39 cellular contexts compared by ENCODE assay signal in genomic region chr2:68901561-68901960, GRCh38. TPM values are rescaled to one million over a fixed set of nuclear protein-coding genes. Genes with fewer than 3 reads are reported as not detected.
"Had no signal": no experiment of that assay in that cellular context is flagged by ENCODE, and none has a peak within 500 bp of the region (broad histone marks: within the 10 kb centered on the region; RNA-seq: fewer than 3 reads in every experiment).

No MANE protein-coding gene starts in this region.

- H3K4me1 ChIP-seq: ascending aorta had no signal

- H3K27ac ChIP-seq: ascending aorta, cardiac muscle cell, VCaP had no signal

- FAIRE-seq: TTC549 had no signal

- H3K36me3 Mint-ChIP-seq: brain had no signal

- H3K27me3 Mint-ChIP-seq: activated B cell treated with CpG ODN at 0.5 μM for 24 hours; activated CD4-positive, alpha-beta memory T cell treated with anti-CD3 and anti-CD28 coated beads for 36 hours; activated CD8-positive, alpha-beta T cell treated with anti-CD3 and anti-CD28 coated beads for 36 hours; activated naive CD4-positive, alpha-beta T cell treated with anti-CD3 and anti-CD28 coated beads, Interleukin-2, amount 50 U/mL, for 24 hours; activated naive CD8-positive, alpha-beta T cell; activated naive CD8-positive, alpha-beta T cell treated with anti-CD3 and anti-CD28 coated beads, Interleukin-2, amount 50 U/mL, for 24 hours; activated T-helper 17 cell treated with anti-CD3 and anti-CD28 coated beads, Interleukin-2, amount 50 U/mL, for 72 hours; central memory CD8-positive, alpha-beta T cell had no signal

- H3K4me1 Mint-ChIP-seq: activated CD4-positive, alpha-beta T cell treated with anti-CD3 and anti-CD28 coated beads, Interleukin-2, amount 10 ng/mL, durations not matched to agents 24 days and 14 days; activated naive CD4-positive, alpha-beta T cell treated with anti-CD3 and anti-CD28 coated beads, Interleukin-2, amount 50 U/mL, for 24 hours; activated naive CD8-positive, alpha-beta T cell treated with anti-CD3 and anti-CD28 coated beads, Interleukin-2, amount 10 ng/mL, durations not matched to agents 7 days and 5 days; brain had no signal

- H3K27ac Mint-ChIP-seq: activated B cell treated with CpG ODN at 0.5 μM for 24 hours; activated CD4-positive, alpha-beta memory T cell treated with anti-CD3 and anti-CD28 coated beads for 36 hours; activated CD4-positive, alpha-beta T cell treated with anti-CD3 and anti-CD28 coated beads, Interleukin-2, amount 10 ng/mL, durations not matched to agents 24 days and 14 days; activated CD8-positive, alpha-beta T cell treated with anti-CD3 and anti-CD28 coated beads for 36 hours; activated naive CD4-positive, alpha-beta T cell treated with anti-CD3 and anti-CD28 coated beads for 36 hours; activated naive CD4-positive, alpha-beta T cell treated with anti-CD3 and anti-CD28 coated beads, Interleukin-2, amount 50 U/mL, for 24 hours; activated naive CD8-positive, alpha-beta T cell; activated naive CD8-positive, alpha-beta T cell treated with anti-CD3 and anti-CD28 coated beads, Interleukin-2, amount 10 ng/mL, durations not matched to agents 7 days and 5 days; activated naive CD8-positive, alpha-beta T cell treated with anti-CD3 and anti-CD28 coated beads, Interleukin-2, amount 50 U/mL, for 24 hours; activated T-helper 1 cell treated with anti-CD3 and anti-CD28 coated beads, Interleukin-12 subunit alpha, Interleukin-12 subunit beta, Interleukin-2, Interleukin-4 antibody, amounts not matched to agents 30 ng/mL and 10 ng/mL and 1 ng/mL, durations not matched to agents 14 hours and 24 hours and 36 hours; activated T-helper 17 cell treated with anti-CD3 and anti-CD28 coated beads, Interleukin-2, amount 50 U/mL, for 72 hours; brain; T-helper 1 cell treated with Interleukin-12 subunit alpha and Interleukin-12 subunit beta and Interleukin-4 antibody, amounts not matched to agents 30 μg/mL and 1 μg/mL, for 36 hours; T-helper 2 cell treated with Interferon-gamma antibody and Interleukin-4, amounts not matched to agents 5 μg/mL and 100 μg/mL, for 36 hours had no signal

- H3K4me3 Mint-ChIP-seq: activated B cell treated with CpG ODN at 0.5 μM for 24 hours; activated CD4-positive, alpha-beta memory T cell treated with anti-CD3 and anti-CD28 coated beads for 36 hours; activated CD4-positive, alpha-beta T cell treated with anti-CD3 and anti-CD28 coated beads, Interleukin-2, amount 10 ng/mL, durations not matched to agents 24 days and 14 days; activated CD8-positive, alpha-beta T cell treated with anti-CD3 and anti-CD28 coated beads for 36 hours; activated naive CD4-positive, alpha-beta T cell treated with anti-CD3 and anti-CD28 coated beads for 36 hours; activated naive CD4-positive, alpha-beta T cell treated with anti-CD3 and anti-CD28 coated beads, Interleukin-2, amount 50 U/mL, for 24 hours; activated naive CD8-positive, alpha-beta T cell; activated naive CD8-positive, alpha-beta T cell treated with anti-CD3 and anti-CD28 coated beads, Interleukin-2, amount 10 ng/mL, durations not matched to agents 7 days and 5 days; activated naive CD8-positive, alpha-beta T cell treated with anti-CD3 and anti-CD28 coated beads, Interleukin-2, amount 50 U/mL, for 24 hours; activated T-cell treated with anti-CD3 and anti-CD28 coated beads, Interleukin-2, amount 50 U/mL, for 4 hours; activated T-cell treated with anti-CD3 and anti-CD28 coated beads, Interleukin-2, amount 50 U/mL, for 72 hours; activated T-helper 1 cell treated with anti-CD3 and anti-CD28 coated beads, Interleukin-12 subunit alpha, Interleukin-12 subunit beta, Interleukin-2, Interleukin-4 antibody, amounts not matched to agents 30 ng/mL and 10 ng/mL and 1 ng/mL, durations not matched to agents 14 hours and 24 hours and 36 hours; activated T-helper 17 cell treated with anti-CD3 and anti-CD28 coated beads, Interleukin-2, amount 50 U/mL, for 72 hours; brain; central memory CD8-positive, alpha-beta T cell; T-helper 1 cell treated with Interleukin-12 subunit alpha and Interleukin-12 subunit beta and Interleukin-4 antibody, amounts not matched to agents 30 μg/mL and 1 μg/mL, for 36 hours; T-helper 2 cell treated with Interferon-gamma antibody and Interleukin-4, amounts not matched to agents 5 μg/mL and 100 μg/mL, for 36 hours had no signal

- H3K36me3 ChIP-seq: ascending aorta, cardiac muscle cell had no signal

- H3K4me3 ChIP-seq: ascending aorta, cardiac muscle cell had no signal

- H3K27me3 ChIP-seq: ascending aorta had no signal

- DNase-seq: activated B cell treated with CpG ODN at 0.5 μM for 24 hours; activated CD4-positive, alpha-beta memory T cell treated with anti-CD3 and anti-CD28 coated beads for 36 hours; activated CD4-positive, alpha-beta T cell treated with anti-CD3 and anti-CD28 coated beads for 4 hours; activated CD4-positive, alpha-beta T cell treated with anti-CD3 and anti-CD28 coated beads, Interleukin-2, amount 50 U/mL, for 1 hour; activated CD4-positive, alpha-beta T cell treated with anti-CD3 and anti-CD28 coated beads, Interleukin-2, amount 50 U/mL, for 4 hours; activated CD4-positive, CD25-positive, alpha-beta regulatory T cell treated with anti-CD3 and anti-CD28 coated beads, Interleukin-2, amount 50 U/mL, for 72 hours; activated CD8-positive, alpha-beta memory T cell treated with anti-CD3 and anti-CD28 coated beads, Interleukin-2, amount 50 U/mL, for 4 hours; activated CD8-positive, alpha-beta T cell treated with anti-CD3 and anti-CD28 coated beads for 36 hours; activated effector memory CD4-positive, alpha-beta T cell treated with anti-CD3 and anti-CD28 coated beads, Interleukin-2, amount 50 U/mL, for 16 hours; activated gamma-delta T cell treated with Interleukin-2 at 50 U/mL for 16 hours; activated naive CD4-positive, alpha-beta T cell; activated naive CD8-positive, alpha-beta T cell treated with anti-CD3 and anti-CD28 coated beads, Interleukin-2, amount 10 ng/mL, durations not matched to agents 7 days and 5 days; activated naive CD8-positive, alpha-beta T cell treated with anti-CD3 and anti-CD28 coated beads, Interleukin-2, amount 50 U/mL, for 24 hours; activated T-cell treated with anti-CD3 and anti-CD28 coated beads for 4 hours; activated T-cell treated with anti-CD3 and anti-CD28 coated beads, Interleukin-2, amount 50 U/mL, for 1 hour; activated T-cell treated with anti-CD3 and anti-CD28 coated beads, Interleukin-2, amount 50 U/mL, for 4 hours; activated T-cell treated with anti-CD3 and anti-CD28 coated beads, Interleukin-2, amount 50 U/mL, for 72 hours; amygdala; anterior cingulate cortex; caudate nucleus; cerebellar nuclear complex; T-helper 9 cell had no signal

- ATAC-seq: activated CD8-positive, alpha-beta T cell treated with anti-CD3 and anti-CD28 coated beads for 36 hours; activated naive CD8-positive, alpha-beta T cell treated with anti-CD3 and anti-CD28 coated beads, Interleukin-2, amount 50 U/mL, for 24 hours; activated T-cell treated with anti-CD3 and anti-CD28 coated beads, Interleukin-2, amount 50 U/mL, for 4 hours; activated T-cell treated with anti-CD3 and anti-CD28 coated beads, Interleukin-2, amount 50 U/mL, for 72 hours; activated T-helper 17 cell treated with anti-CD3 and anti-CD28 coated beads, Interleukin-2, amount 50 U/mL, for 72 hours had no signal

RNA-seq across cellular contexts. Expression of gene BMP10, which starts 30.4 kb away (rescaled TPM):
- total RNA-seq: activated B cell treated with CpG ODN at 0.5 μM for 24 hours; activated CD4-positive, alpha-beta memory T cell treated with anti-CD3 and anti-CD28 coated beads for 36 hours; activated CD4-positive, alpha-beta T cell treated with anti-CD3 and anti-CD28 coated beads, Interleukin-2, amount 10 ng/mL, durations not matched to agents 24 days and 14 days; activated CD8-positive, alpha-beta memory T cell treated with anti-CD3 and anti-CD28 coated beads for 36 hours; activated CD8-positive, alpha-beta T cell treated with anti-CD3 and anti-CD28 coated beads for 36 hours; activated naive CD4-positive, alpha-beta T cell treated with anti-CD3 and anti-CD28 coated beads for 36 hours; activated naive CD8-positive, alpha-beta T cell treated with anti-CD3 and anti-CD28 coated beads, Interleukin-2, amount 10 ng/mL, durations not matched to agents 7 days and 5 days; activated T-cell treated with anti-CD3 and anti-CD28 coated beads, Interleukin-2, amount 50 U/mL, for 4 hours; activated T-cell treated with anti-CD3 and anti-CD28 coated beads, Interleukin-2, amount 50 U/mL, for 72 hours; activated T-helper 1 cell treated with anti-CD3 and anti-CD28 coated beads, Interleukin-12 subunit alpha, Interleukin-12 subunit beta, Interleukin-2, Interleukin-4 antibody, amounts not matched to agents 30 ng/mL and 10 ng/mL and 1 ng/mL, durations not matched to agents 14 hours and 24 hours and 36 hours; activated T-helper 17 cell treated with anti-CD3 and anti-CD28 coated beads, Interleukin-2, amount 50 U/mL, for 72 hours; ascending aorta; bronchial epithelial cell; chondrocyte had no signal

RNA-seq across cellular contexts. Expression of gene GKN2, which starts 51.1 kb away (rescaled TPM):
- total RNA-seq: activated B cell treated with CpG ODN at 0.5 μM for 24 hours; activated CD4-positive, alpha-beta memory T cell treated with anti-CD3 and anti-CD28 coated beads for 36 hours; activated CD4-positive, alpha-beta T cell treated with anti-CD3 and anti-CD28 coated beads, Interleukin-2, amount 10 ng/mL, durations not matched to agents 24 days and 14 days; activated CD8-positive, alpha-beta memory T cell treated with anti-CD3 and anti-CD28 coated beads for 36 hours; activated CD8-positive, alpha-beta T cell treated with anti-CD3 and anti-CD28 coated beads for 36 hours; activated naive CD4-positive, alpha-beta T cell treated with anti-CD3 and anti-CD28 coated beads for 36 hours; activated naive CD8-positive, alpha-beta T cell treated with anti-CD3 and anti-CD28 coated beads, Interleukin-2, amount 10 ng/mL, durations not matched to agents 7 days and 5 days; activated T-cell treated with anti-CD3 and anti-CD28 coated beads, Interleukin-2, amount 50 U/mL, for 4 hours; activated T-cell treated with anti-CD3 and anti-CD28 coated beads, Interleukin-2, amount 50 U/mL, for 72 hours; activated T-helper 1 cell treated with anti-CD3 and anti-CD28 coated beads, Interleukin-12 subunit alpha, Interleukin-12 subunit beta, Interleukin-2, Interleukin-4 antibody, amounts not matched to agents 30 ng/mL and 10 ng/mL and 1 ng/mL, durations not matched to agents 14 hours and 24 hours and 36 hours; activated T-helper 17 cell treated with anti-CD3 and anti-CD28 coated beads, Interleukin-2, amount 50 U/mL, for 72 hours; bronchial epithelial cell; cardiac muscle cell; chondrocyte had no signal
- polyA plus RNA-seq: cardiac muscle cell had no signal
